In the genomic region with DNA sequence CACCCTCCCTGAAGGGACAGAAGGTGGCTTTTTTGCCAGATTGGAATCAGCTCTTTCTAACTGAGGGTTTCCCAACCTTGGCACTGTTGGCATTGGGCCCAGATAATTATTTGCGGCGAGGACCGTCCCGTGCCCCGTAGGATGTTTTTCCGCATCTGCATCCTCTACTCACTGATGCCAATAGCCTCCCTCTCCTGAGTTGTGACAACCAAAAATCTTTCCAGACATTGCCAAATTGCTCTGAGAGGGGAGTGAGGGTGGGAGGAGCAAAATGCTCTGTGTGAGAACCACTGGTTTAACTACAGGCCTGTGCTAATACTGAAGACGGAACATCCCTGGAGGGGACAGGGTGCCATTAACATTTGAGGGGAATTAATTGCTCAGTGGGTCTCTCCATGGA, we compare ENCODE assay signal across 2 cellular contexts.
TF ChIP-seq lines count a peak whose summit lies in the region.

No MANE protein-coding gene starts in this region.

TF ChIP-seq in IMR-90, 13 proteins besides CTCF, POLR2A, EP300 and RAD21:
- TF ChIP-seq, protein P1, sequence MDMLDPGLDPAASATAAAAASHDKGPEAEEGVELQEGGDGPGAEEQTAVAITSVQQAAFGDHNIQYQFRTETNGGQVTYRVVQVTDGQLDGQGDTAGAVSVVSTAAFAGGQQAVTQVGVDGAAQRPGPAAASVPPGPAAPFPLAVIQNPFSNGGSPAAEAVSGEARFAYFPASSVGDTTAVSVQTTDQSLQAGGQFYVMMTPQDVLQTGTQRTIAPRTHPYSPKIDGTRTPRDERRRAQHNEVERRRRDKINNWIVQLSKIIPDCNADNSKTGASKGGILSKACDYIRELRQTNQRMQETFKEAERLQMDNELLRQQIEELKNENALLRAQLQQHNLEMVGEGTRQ (IDR thresholded peaks at IDR 0.05; ENCODE audit: low read depth, low read length), result no peak
- no peak for TF ChIP-seq RCOR1 (IDR thresholded peaks at IDR 0.05; ENCODE audit: insufficient replicate concordance, low read length)
- no peak for TF ChIP-seq NFE2L2 (IDR thresholded peaks at IDR 0.05; ENCODE audit: low read depth, low read length)
- TF ChIP-seq BHLHE40 (IDR thresholded peaks at IDR 0.05; ENCODE audit: low read depth, low read length), result no peak
- no peak for TF ChIP-seq FOS (IDR thresholded peaks at IDR 0.05; ENCODE audit: low read depth, low read length)
- no peak for TF ChIP-seq CHD1 (IDR thresholded peaks at IDR 0.05; ENCODE audit: low read depth, low read length)
- TF ChIP-seq MXI1 (IDR thresholded peaks at IDR 0.05; ENCODE audit: borderline replicate concordance, low read depth, low read length), result no peak
- TF ChIP-seq MAFK (IDR thresholded peaks at IDR 0.05; ENCODE audit: low read depth, low read length), result no peak
- TF ChIP-seq RFX5 (IDR thresholded peaks at IDR 0.05; ENCODE audit: low read depth, low read length), result no peak
- TF ChIP-seq, protein P2, sequence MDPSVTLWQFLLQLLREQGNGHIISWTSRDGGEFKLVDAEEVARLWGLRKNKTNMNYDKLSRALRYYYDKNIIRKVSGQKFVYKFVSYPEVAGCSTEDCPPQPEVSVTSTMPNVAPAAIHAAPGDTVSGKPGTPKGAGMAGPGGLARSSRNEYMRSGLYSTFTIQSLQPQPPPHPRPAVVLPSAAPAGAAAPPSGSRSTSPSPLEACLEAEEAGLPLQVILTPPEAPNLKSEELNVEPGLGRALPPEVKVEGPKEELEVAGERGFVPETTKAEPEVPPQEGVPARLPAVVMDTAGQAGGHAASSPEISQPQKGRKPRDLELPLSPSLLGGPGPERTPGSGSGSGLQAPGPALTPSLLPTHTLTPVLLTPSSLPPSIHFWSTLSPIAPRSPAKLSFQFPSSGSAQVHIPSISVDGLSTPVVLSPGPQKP (IDR thresholded peaks at IDR 0.05; ENCODE audit: borderline replicate concordance, low read depth, low read length), result no peak

TF ChIP-seq in H1, 55 proteins besides CTCF, POLR2A, EP300 and RAD21:
- TF ChIP-seq CBX5 (IDR thresholded peaks at IDR 0.05; ENCODE audit: low read depth, low read length), result no peak
- TF ChIP-seq ZNF274 (IDR thresholded peaks at IDR 0.05; ENCODE audit: borderline replicate concordance, extremely low read depth, low read length), result no peak
- TF ChIP-seq KDM1A (IDR thresholded peaks at IDR 0.05; ENCODE audit: borderline replicate concordance, low read length), result no peak
- TF ChIP-seq GTF2F1 (IDR thresholded peaks at IDR 0.05; ENCODE audit: borderline replicate concordance, low read depth, low read length), result no peak
- TF ChIP-seq, protein P1 (IDR thresholded peaks at IDR 0.05; ENCODE audit: low read length), result no peak
- no peak for TF ChIP-seq SIN3A (conservative IDR thresholded peaks at IDR 0.05 in 1 of 2, IDR thresholded peaks at IDR 0.05 in 1 of 2; ENCODE audit: low read depth in 1 of 2, low read length in 2 of 2)
- no peak for TF ChIP-seq POLR2AphosphoS5 (IDR thresholded peaks at IDR 0.05; ENCODE audit: low read depth, low read length)
- TF ChIP-seq SAP30 (IDR thresholded peaks at IDR 0.05; ENCODE audit: insufficient read depth, insufficient replicate concordance, low read length), result no peak
- TF ChIP-seq, protein P3, sequence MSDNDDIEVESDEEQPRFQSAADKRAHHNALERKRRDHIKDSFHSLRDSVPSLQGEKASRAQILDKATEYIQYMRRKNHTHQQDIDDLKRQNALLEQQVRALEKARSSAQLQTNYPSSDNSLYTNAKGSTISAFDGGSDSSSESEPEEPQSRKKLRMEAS (IDR thresholded peaks at IDR 0.05), result no peak
- no peak for TF ChIP-seq TAF1 (IDR thresholded peaks at IDR 0.05; ENCODE audit: low read depth, low read length)
- no peak for TF ChIP-seq CEBPB (IDR thresholded peaks at IDR 0.05; ENCODE audit: low read depth, low read length)
- TF ChIP-seq ASH2L (IDR thresholded peaks at IDR 0.05; ENCODE audit: low read length), result no peak
- TF ChIP-seq SP2 (IDR thresholded peaks at IDR 0.05; ENCODE audit: low read length), result no peak
- TF ChIP-seq TBP (IDR thresholded peaks at IDR 0.05; ENCODE audit: low read depth, low read length), result no peak
- TF ChIP-seq HDAC6 (IDR thresholded peaks at IDR 0.05; ENCODE audit: low read depth, low read length), result no peak
- TF ChIP-seq JUN (IDR thresholded peaks at IDR 0.05; ENCODE audit: low read depth, low read length), result no peak
- TF ChIP-seq SP4 (IDR thresholded peaks at IDR 0.05; ENCODE audit: low read length), result no peak
- TF ChIP-seq RXRA (IDR thresholded peaks at IDR 0.05; ENCODE audit: insufficient read depth, low read depth, low read length), result no peak
